Comparison of ENCODE assay signal across 13 cellular contexts in genomic region chr17:8611135-8611534, GRCh38. TPM values are rescaled to one million over a fixed set of nuclear protein-coding genes. Genes with fewer than 3 reads are reported as not detected.
A peak's percentile ranks its signal among the peaks of the same experiment; 100 is the strongest.
DNase-seq lines count a peak whose midpoint lies in the region; ATAC-seq, FAIRE-seq and TF ChIP-seq lines count a peak whose summit lies in the region.
"Had no signal": no experiment of that assay in that cellular context is flagged by ENCODE, and none has a peak within 500 bp of the region (broad histone marks: within the 10 kb centered on the region; RNA-seq: fewer than 3 reads in every experiment).

No MANE protein-coding gene starts in this region.

- DNase-seq in EH (ENCODE audit: low read depth) (peak; percentile 70), astrocyte (ENCODE audit: low read depth) (no peak), left cardiac atrium (no peak), gastrocnemius medialis (no peak), AG08396 (ENCODE audit: low spot score) (no peak), RWPE1 (ENCODE audit: low spot score) (no peak), NCI-H82 (lab: John Stamatoyannopoulos, UW) (no peak)
- DNase-seq: activated CD4-positive, alpha-beta T cell treated with anti-CD3 and anti-CD28 coated beads, Interleukin-2, amount 50 U/mL, for 1 hour; kidney; stimulated activated CD4-positive, alpha-beta T cell treated with anti-CD3 and anti-CD28 coated beads, Interleukin-15, amount 100 ng/mL, for 24 hours had no signal

- H3K27ac ChIP-seq in astrocyte (ENCODE audit: low read depth, low read length) (peak overlapping the region; percentile 28), gastrocnemius medialis (peak overlapping the region; percentile 57 to 73 (median 64)), RWPE1 (no peak overlapping the region)

- H3K36me3 ChIP-seq in astrocyte (ENCODE audit: insufficient read depth, low read length) (no peaks in the 10 kb centered on the region), gastrocnemius medialis (no peaks in the 10 kb centered on the region)

- H3K9me3 ChIP-seq in astrocyte (ENCODE audit: insufficient read depth, low read depth, low read length) (no peaks in the 10 kb centered on the region), gastrocnemius medialis (no peaks in the 10 kb centered on the region)

- H3K4me1 Mint-ChIP-seq in astrocyte (ENCODE audit: low read depth, unreplicated experiment) = peaks cover 45% of the 10 kb centered on the region

- FAIRE-seq in astrocyte (lab: Jason Lieb, UNC) = no peak
- FAIRE-seq: kidney had no signal

- in situ Hi-C loops in gastrocnemius medialis (cut with MboI; ENCODE audit: low sequenced_read_pairs in 4 of 4) = no loop called here

- H3K4me2 ChIP-seq in astrocyte (ENCODE audit: low read length) = peak overlapping the region; percentile 58

- H3K9me3 Mint-ChIP-seq in astrocyte (ENCODE audit: unreplicated experiment) = no peaks in the 10 kb centered on the region
- H3K9me3 Mint-ChIP-seq: activated T-helper 2 cell treated with anti-CD3 and anti-CD28 coated beads, Interferon-gamma antibody, Interleukin-2, Interleukin-4, amounts not matched to agents 10 μg/mL and 5 μg/mL and 100 μg/mL, durations not matched to agents 14 hours and 24 hours and 36 hours had no signal

- H3K36me3 Mint-ChIP-seq in astrocyte (ENCODE audit: low read depth, unreplicated experiment) = peaks cover 6% of the 10 kb centered on the region

- H3K27ac Mint-ChIP-seq in astrocyte (ENCODE audit: unreplicated experiment) = peak overlapping the region; percentile 77
- H3K27ac Mint-ChIP-seq: activated T-helper 2 cell treated with anti-CD3 and anti-CD28 coated beads, Interferon-gamma antibody, Interleukin-2, Interleukin-4, amounts not matched to agents 10 μg/mL and 5 μg/mL and 100 μg/mL, durations not matched to agents 14 hours and 24 hours and 36 hours had no signal

- H3K27me3 ChIP-seq in astrocyte (ENCODE audit: insufficient read depth, low read length) (no peaks in the 10 kb centered on the region), gastrocnemius medialis (no peaks in the 10 kb centered on the region)

- H3K9ac ChIP-seq in astrocyte (ENCODE audit: low read length) = peak overlapping the region; percentile 9

- peaks cover 82% of the 10 kb centered on the region for H4K20me1 ChIP-seq in astrocyte (ENCODE audit: insufficient read depth, low read length)

- no peak for TF ChIP-seq POLR2A in gastrocnemius medialis (IDR thresholded peaks at IDR 0.05)

- peak overlapping the region; percentile 51 for H3K4me3 Mint-ChIP-seq in astrocyte (ENCODE audit: unreplicated experiment)
- H3K4me3 Mint-ChIP-seq: neural crest cell had no signal

- POLR2A ChIA-PET in RWPE1 (lab: Yijun Ruan, JAX; ENCODE audit: low non-redundant PET) = no interaction called here

- TF ChIP-seq CTCF in astrocyte (IDR thresholded peaks at IDR 0.05; ENCODE audit: insufficient read depth, low read depth, low read length) = no peak
- no peak for TF ChIP-seq CTCF in gastrocnemius medialis (IDR thresholded peaks at IDR 0.05 in 4 of 5, conservative IDR thresholded peaks at IDR 0.05 in 1 of 5)
- no peak for TF ChIP-seq CTCF in RWPE1 (conservative IDR thresholded peaks at IDR 0.05; ENCODE audit: low read depth)

- H3K4me1 ChIP-seq in astrocyte (ENCODE audit: insufficient read depth, low read length) = peaks cover 31% of the 10 kb centered on the region
- peaks cover 14 to 28% of the 10 kb centered on the region in 2 donors for H3K4me1 ChIP-seq in gastrocnemius medialis

- no peak overlapping the region for H2AFZ ChIP-seq in astrocyte (ENCODE audit: low read depth, low read length)

- no peaks in the 10 kb centered on the region for H3K27me3 Mint-ChIP-seq in astrocyte (ENCODE audit: low read depth, unreplicated experiment)

- intact Hi-C loops in left cardiac atrium (cut with DNase I) = no loop called here
- intact Hi-C loops in gastrocnemius medialis (cut with DNase I; ENCODE audit: low total_unique reads) = no loop called here

- H3K79me2 ChIP-seq in astrocyte (ENCODE audit: insufficient read depth, low read length) = peaks cover 98% of the 10 kb centered on the region

- ATAC-seq in left cardiac atrium (peak; percentile 40 to 67), gastrocnemius medialis (peak in 1 of 2 donors; percentile 89), HG02678 (IDR thresholded peaks at IDR 0.05; ENCODE audit: unreplicated experiment) (no peak)

- CTCF ChIA-PET in RWPE1 (lab: Yijun Ruan, JAX) = no interaction called here

- no peak overlapping the region for H3K4me3 ChIP-seq in astrocyte (ENCODE audit: insufficient read depth, low read depth, low read length)
- peak overlapping the region; percentile 26 to 49 (median 39) for H3K4me3 ChIP-seq in gastrocnemius medialis

RNA-seq across cellular contexts. Expression of gene MYH10, which starts 19.4 kb away (rescaled TPM):
- total RNA-seq in astrocyte (125 and 150 TPM in 2 replicates), left cardiac atrium (10 to 100 TPM; 49.9 to 52.9 TPM), gastrocnemius medialis (10 to 100 TPM in 1 of 4 donors, 1 to 10 TPM in 3; 2.5 to 10.6 (median 4.1) TPM)

Comparison
In these comparisons a context has a peak if more than half of its experiments do, and no peak if none do; other contexts are left out.
1. RNA of gene MYH10, which starts 19.4 kb away (total RNA-seq): 125 to 150 TPM in astrocyte and 49.9 to 52.9 TPM in left cardiac atrium; 2.5 to 10.6 TPM in gastrocnemius medialis; every median in the first group is over 4 times any median in the second.